1 cellular context compared by ENCODE assay signal in genomic region chr1:146036990-146037646, GRCh38.
TF ChIP-seq lines count a peak whose summit lies in the region.

No MANE protein-coding gene starts in this region.

TF ChIP-seq in GM12878, 131 proteins besides CTCF, POLR2A, EP300 and RAD21 (continued from another document and continues in another):
- TF ChIP-seq ZNF592 (IDR thresholded peaks at IDR 0.05) (no peak), ATF3 (IDR thresholded peaks at IDR 0.05; ENCODE audit: borderline replicate concordance, extremely low read depth, low read depth, low read length) (no peak), YBX1 (IDR thresholded peaks at IDR 0.05) (no peak), ZNF217 (IDR thresholded peaks at IDR 0.05) (0 out of 2 replicates have a peak, but pooled peaks have one; percentile 33), GATAD2B (conservative IDR thresholded peaks at IDR 0.05; ENCODE audit: low read depth) (peak; percentile 41; the same call in 1 of the 2 replicates), NKRF (conservative IDR thresholded peaks at IDR 0.05) (peak; percentile 46; the same call in 1 of the 2 replicates), MTA2 (IDR thresholded peaks at IDR 0.05; ENCODE audit: low read depth) (peak; percentile 32; the same call in 1 of the 2 replicates), LARP7 (IDR thresholded peaks at IDR 0.05) (peak; percentile 67; the same call in 1 of the 2 replicates), SMC3 (IDR thresholded peaks at IDR 0.05; ENCODE audit: borderline replicate concordance, low read length) (no peak), FOS (IDR thresholded peaks at IDR 0.05; ENCODE audit: borderline replicate concordance, extremely low read depth, insufficient read length) (no peak), SPI1 (IDR thresholded peaks at IDR 0.05; ENCODE audit: borderline replicate concordance, insufficient read depth, low read depth, low read length) (peak; percentile 76), ATF7 (IDR thresholded peaks at IDR 0.05; ENCODE audit: low read depth) (peak; percentile 30; the same call in 1 of the 2 replicates), SREBF1 (IDR thresholded peaks at IDR 0.05; ENCODE audit: low read length) (peak; percentile 44; the same call in 1 of the 2 replicates), TBL1XR1 (IDR thresholded peaks at IDR 0.05; ENCODE audit: low read depth, low read length) (peak; percentile 63), IKZF2 (IDR thresholded peaks at IDR 0.05) (peak; percentile 52 to 68; a peak in 2 of 4 replicates), YY1 (IDR thresholded peaks at IDR 0.05; ENCODE audit: low read depth, low read length) (peak; percentile 48; the same call in 1 of the 2 replicates), CUX1 (IDR thresholded peaks at IDR 0.05; ENCODE audit: insufficient replicate concordance, low read depth, low read length) (peak; percentile 35), ATF2 (IDR thresholded peaks at IDR 0.05; ENCODE audit: low read length) (peak; percentile 24; the same call in 1 of the 2 replicates), PML (IDR thresholded peaks at IDR 0.05; ENCODE audit: low read length) (0 out of 2 replicates have a peak, but pooled peaks have one; percentile 45), ELK1 (IDR thresholded peaks at IDR 0.05; ENCODE audit: low read depth, low read length) (0 out of 2 replicates have a peak, but pooled peaks have one; percentile 31), FOXK2 (IDR thresholded peaks at IDR 0.05) (peak; percentile 52), STAT1 (conservative IDR thresholded peaks at IDR 0.05) (peak; percentile 77; the same call in 1 of the 2 replicates), ZSCAN29 (IDR thresholded peaks at IDR 0.05) (peak; percentile 95), RB1 (IDR thresholded peaks at IDR 0.05; ENCODE audit: borderline replicate concordance) (peak; percentile 69; the same call in 1 of the 2 replicates), CBFB (IDR thresholded peaks at IDR 0.05; ENCODE audit: low read depth) (0 out of 2 replicates have a peak, but pooled peaks have one; percentile 62), NBN (IDR thresholded peaks at IDR 0.05) (peak; percentile 70), DPF2 (IDR thresholded peaks at IDR 0.05) (peak; percentile 34; the same call in 1 of the 2 replicates), POU2F2 (IDR thresholded peaks at IDR 0.05; ENCODE audit: borderline replicate concordance, low read depth, low read length) (0 out of 3 replicates have a peak, but pooled peaks have one; percentile 7), SKIL (IDR thresholded peaks at IDR 0.05; ENCODE audit: low read depth, poor library complexity, severe bottlenecking) (peak; percentile 83), ZNF24 (IDR thresholded peaks at IDR 0.05) (peak; percentile 100), PKNOX1 (IDR thresholded peaks at IDR 0.05) (no peak), TARDBP (IDR thresholded peaks at IDR 0.05; ENCODE audit: borderline replicate concordance) (peak; percentile 98), GABPA (IDR thresholded peaks at IDR 0.05; ENCODE audit: low read depth) (peak; percentile 64; the same call in 1 of the 2 replicates), EED (IDR thresholded peaks at IDR 0.05; ENCODE audit: low read depth) (peak; percentile 67), IRF4 (IDR thresholded peaks at IDR 0.05; ENCODE audit: low read depth, low read length) (peak; percentile 38; the same call in 1 of the 2 replicates), ZBTB40 (IDR thresholded peaks at IDR 0.05; ENCODE audit: borderline replicate concordance) (peak; percentile 80)
